Comparison of ENCODE assay signal across 1 cellular context in genomic region chr7:41656357-41656756, GRCh38.
TF ChIP-seq lines count a peak whose summit lies in the region.

No MANE protein-coding gene starts in this region.

TF ChIP-seq in IMR-90, 13 proteins besides CTCF, POLR2A, EP300 and RAD21:
- TF ChIP-seq MAZ (IDR thresholded peaks at IDR 0.05; ENCODE audit: borderline replicate concordance, low read depth, low read length) = no peak
- TF ChIP-seq ELK1 (IDR thresholded peaks at IDR 0.05; ENCODE audit: borderline replicate concordance, low read depth, low read length) = no peak
- no peak for TF ChIP-seq NFE2L2 (IDR thresholded peaks at IDR 0.05; ENCODE audit: low read depth, low read length)
- TF ChIP-seq, protein P1, sequence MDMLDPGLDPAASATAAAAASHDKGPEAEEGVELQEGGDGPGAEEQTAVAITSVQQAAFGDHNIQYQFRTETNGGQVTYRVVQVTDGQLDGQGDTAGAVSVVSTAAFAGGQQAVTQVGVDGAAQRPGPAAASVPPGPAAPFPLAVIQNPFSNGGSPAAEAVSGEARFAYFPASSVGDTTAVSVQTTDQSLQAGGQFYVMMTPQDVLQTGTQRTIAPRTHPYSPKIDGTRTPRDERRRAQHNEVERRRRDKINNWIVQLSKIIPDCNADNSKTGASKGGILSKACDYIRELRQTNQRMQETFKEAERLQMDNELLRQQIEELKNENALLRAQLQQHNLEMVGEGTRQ (IDR thresholded peaks at IDR 0.05; ENCODE audit: low read depth, low read length) = no peak
- TF ChIP-seq CEBPB (IDR thresholded peaks at IDR 0.05; ENCODE audit: low read depth, low read length) = no peak
- TF ChIP-seq RFX5 (IDR thresholded peaks at IDR 0.05; ENCODE audit: low read depth, low read length) = no peak
- no peak for TF ChIP-seq SMC3 (IDR thresholded peaks at IDR 0.05; ENCODE audit: low read depth, low read length)
- TF ChIP-seq MXI1 (IDR thresholded peaks at IDR 0.05; ENCODE audit: borderline replicate concordance, low read depth, low read length) = no peak
- no peak for TF ChIP-seq CHD1 (IDR thresholded peaks at IDR 0.05; ENCODE audit: low read depth, low read length)
- TF ChIP-seq BHLHE40 (IDR thresholded peaks at IDR 0.05; ENCODE audit: low read depth, low read length) = no peak
- TF ChIP-seq RCOR1 (IDR thresholded peaks at IDR 0.05; ENCODE audit: insufficient replicate concordance, low read length) = no peak
- TF ChIP-seq MAFK (IDR thresholded peaks at IDR 0.05; ENCODE audit: low read depth, low read length) = no peak
- no peak for TF ChIP-seq FOS (IDR thresholded peaks at IDR 0.05; ENCODE audit: low read depth, low read length)
